Comparison of ENCODE assay signal across 30 cellular contexts in the genomic region with DNA sequence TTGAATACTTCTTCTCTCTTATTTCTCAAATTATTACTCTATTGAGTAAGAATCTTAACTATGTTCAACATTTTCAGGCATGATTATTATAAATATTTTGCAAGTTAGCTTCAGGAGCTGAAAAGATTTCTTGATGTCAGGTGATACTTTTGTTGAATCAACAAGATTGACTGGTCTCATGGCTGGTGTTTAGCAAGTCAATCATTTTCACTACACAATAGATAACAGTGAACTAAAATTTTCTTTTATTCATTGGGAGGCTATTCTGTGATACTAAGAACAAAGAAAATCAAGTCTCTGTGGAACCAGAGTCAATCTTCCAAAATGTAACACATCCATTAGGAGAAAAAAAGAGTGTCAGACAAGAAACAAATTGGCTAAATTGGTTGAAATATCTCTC.
"Had no signal": no experiment of that assay in that cellular context is flagged by ENCODE, and none has a peak within 500 bp of the region (broad histone marks: within the 10 kb centered on the region; RNA-seq: fewer than 3 reads in every experiment).

No MANE protein-coding gene starts in this region.

- DNase-seq: activated effector memory CD4-positive, alpha-beta T cell treated with anti-CD3 and anti-CD28 coated beads, Interleukin-2, amount 50 U/mL, for 16 hours; activated effector memory CD4-positive, alpha-beta T cell treated with Interleukin-2 at 50 U/mL for 16 hours; activated gamma-delta T cell; activated gamma-delta T cell treated with Interleukin-2 at 50 U/mL for 16 hours; activated naive CD4-positive, alpha-beta T cell; activated naive CD4-positive, alpha-beta T cell treated with anti-CD3 and anti-CD28 coated beads for 36 hours; activated naive CD4-positive, alpha-beta T cell treated with anti-CD3 and anti-CD28 coated beads, Interleukin-2, amount 10 ng/mL, durations not matched to agents 7 days and 5 days; activated naive CD4-positive, alpha-beta T cell treated with anti-CD3 and anti-CD28 coated beads, Interleukin-2, amount 50 U/mL, for 16 hours; activated naive CD4-positive, alpha-beta T cell treated with Interleukin-2 at 50 U/mL for 16 hours; activated naive CD8-positive, alpha-beta T cell treated with anti-CD3 and anti-CD28 coated beads for 36 hours; activated naive CD8-positive, alpha-beta T cell treated with anti-CD3 and anti-CD28 coated beads, Interleukin-2, amount 10 ng/mL, durations not matched to agents 7 days and 5 days; activated naive CD8-positive, alpha-beta T cell treated with anti-CD3 and anti-CD28 coated beads, Interleukin-2, amount 50 U/mL, for 24 hours; activated T-cell treated with anti-CD3 and anti-CD28 coated beads, Interleukin-2, amount 50 U/mL, for 1 hour; activated T-cell treated with anti-CD3 and anti-CD28 coated beads, Interleukin-2, amount 50 U/mL, for 24 hours; activated T-cell treated with anti-CD3 and anti-CD28 coated beads, Interleukin-2, amount 50 U/mL, for 4 hours; activated T-cell treated with anti-CD3 and anti-CD28 coated beads, Interleukin-2, amount 50 U/mL, for 48 hours; activated T-cell treated with anti-CD3 and anti-CD28 coated beads, Interleukin-2, amount 50 U/mL, for 72 hours; adrenal gland; amniotic stem cell; amygdala; anterior cingulate cortex; aorta; body of pancreas; brain microvascular endothelial cell; caudate nucleus; central memory CD4-positive, alpha-beta T cell; cerebellar nuclear complex had no signal

- H3K27ac ChIP-seq: adrenal gland, ascending aorta, body of pancreas, brain microvascular endothelial cell, breast epithelium, cardiac muscle cell had no signal

- H3K27me3 ChIP-seq: adrenal gland, ascending aorta, body of pancreas, brain microvascular endothelial cell, breast epithelium, cardiac muscle cell had no signal

- H3K4me3 ChIP-seq: adrenal gland, ascending aorta, body of pancreas, breast epithelium, cardiac muscle cell had no signal

- H3K9me3 ChIP-seq: adrenal gland, ascending aorta, body of pancreas, breast epithelium had no signal

- H3K36me3 ChIP-seq: adrenal gland, ascending aorta, brain microvascular endothelial cell, breast epithelium, cardiac muscle cell had no signal

- H3K4me1 ChIP-seq: adrenal gland, ascending aorta, body of pancreas, breast epithelium had no signal
